ENCODE assay signal across 1 cellular context in genomic region chr1:220732621-220733020, GRCh38.
TF ChIP-seq lines count a peak whose summit lies in the region.

No MANE protein-coding gene starts in this region.

TF ChIP-seq in SK-N-SH, 30 proteins besides CTCF, POLR2A, EP300 and RAD21 (continued from another document):
- no peak for TF ChIP-seq REST (IDR thresholded peaks at IDR 0.05; ENCODE audit: low read depth, low read length)
- TF ChIP-seq SMC3 (IDR thresholded peaks at IDR 0.05; ENCODE audit: low read depth, low read length), result no peak
- TF ChIP-seq EZH2phosphoT487 (IDR thresholded peaks at IDR 0.05; ENCODE audit: borderline replicate concordance, low read depth), result no peak
- TF ChIP-seq, protein P1, sequence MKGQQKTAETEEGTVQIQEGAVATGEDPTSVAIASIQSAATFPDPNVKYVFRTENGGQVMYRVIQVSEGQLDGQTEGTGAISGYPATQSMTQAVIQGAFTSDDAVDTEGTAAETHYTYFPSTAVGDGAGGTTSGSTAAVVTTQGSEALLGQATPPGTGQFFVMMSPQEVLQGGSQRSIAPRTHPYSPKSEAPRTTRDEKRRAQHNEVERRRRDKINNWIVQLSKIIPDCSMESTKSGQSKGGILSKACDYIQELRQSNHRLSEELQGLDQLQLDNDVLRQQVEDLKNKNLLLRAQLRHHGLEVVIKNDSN (IDR thresholded peaks at IDR 0.05; ENCODE audit: borderline replicate concordance, low read depth), result no peak
- no peak for TF ChIP-seq USF2 (IDR thresholded peaks at IDR 0.05; ENCODE audit: borderline replicate concordance, low read depth, low read length)
- TF ChIP-seq YY1 (IDR thresholded peaks at IDR 0.05; ENCODE audit: low read depth), result no peak
- no peak for TF ChIP-seq SIN3A (IDR thresholded peaks at IDR 0.05; ENCODE audit: borderline replicate concordance, low read depth, low read length)
